ENCODE assay signal across 8 cellular contexts in the genomic region with DNA sequence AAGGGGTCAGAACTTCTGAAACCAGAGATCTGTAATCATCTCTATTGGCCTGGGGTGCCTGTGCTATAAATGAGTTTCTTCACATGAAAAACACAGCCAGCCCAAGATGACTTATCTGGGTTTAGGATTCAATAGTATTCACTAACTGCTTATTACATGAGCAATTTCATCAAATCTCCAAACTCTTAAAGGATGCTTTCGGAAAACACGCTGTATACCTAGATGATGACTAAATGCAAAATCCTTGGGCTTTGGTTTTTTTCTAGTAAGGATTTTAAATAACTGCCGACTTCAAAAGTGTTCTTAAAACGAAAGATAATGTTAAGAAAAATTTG. TPM values are rescaled to one million over a fixed set of nuclear protein-coding genes. Genes with fewer than 3 reads are reported as not detected.
DNase-seq lines count a peak whose midpoint lies in the region; ATAC-seq and TF ChIP-seq lines count a peak whose summit lies in the region.

No MANE protein-coding gene starts in this region.

- H3K14ac ChIP-seq in IMR-90 (replicated peaks; ENCODE audit: low read depth, low read length): peak overlapping the region; percentile 61; the same call in 1 of the 2 replicates

- DNase-seq in AG08395 (ENCODE audit: low spot score): peak; percentile 62
- peak; percentile 52 for DNase-seq in IMR-90
- no peak for DNase-seq in central memory CD8-positive, alpha-beta T cell (ENCODE audit: low spot score in 2 of 2)
- DNase-seq in naive thymus-derived CD8-positive, alpha-beta T cell: no peak
- no peak for DNase-seq in retina
- DNase-seq in hypothalamus (lab: John Stamatoyannopoulos, UW): no peak
- DNase-seq in activated CD8-positive, alpha-beta memory T cell treated with anti-CD3 and anti-CD28 coated beads, Interleukin-2, amount 50 U/mL, for 48 hours: no peak
- DNase-seq in mesenteric fat pad (ENCODE audit: low spot score): no peak

- peaks cover 61% of the 10 kb centered on the region for H3K36me3 ChIP-seq in IMR-90 (ENCODE audit: control insufficient read depth, insufficient read depth, low read length)

- H3K56ac ChIP-seq in IMR-90 (ENCODE audit: extremely low read depth, insufficient read depth, low read length): peak overlapping the region; percentile 41; the same call in 1 of the 2 replicates

- intact Hi-C loops in IMR-90 (cut with micrococcal nuclease): no loop called here

- no peaks in the 10 kb centered on the region for H3K27me3 ChIP-seq in IMR-90 (ENCODE audit: control insufficient read depth, insufficient read depth, low read length)

- dilution Hi-C loops in IMR-90 (cut with HindIII; ENCODE audit: low sequenced_read_pairs, unreplicated experiment): no loop called here

- peak overlapping the region; percentile 59; the same call in 1 of the 2 replicates for H2AK5ac ChIP-seq in IMR-90 (ENCODE audit: low read depth, low read length)

- H3K4me1 ChIP-seq in IMR-90 (ENCODE audit: control insufficient read depth, insufficient read depth, low read length): peaks cover 29% of the 10 kb centered on the region

- whole genome bisulfite sequencing in IMR-90 (ENCODE audit: extremely low coverage in 2 of 2, insufficient read length in 1 of 2), 2 experiments: no CpG with 5 or more reads among the region's 4 CpGs

- peak overlapping the region; percentile 98 for H2BK5ac ChIP-seq in IMR-90 (ENCODE audit: low read depth, low read length, poor library complexity, severe bottlenecking)

- H3K27ac ChIP-seq in IMR-90 (ENCODE audit: insufficient read depth, low read length): peak overlapping the region; percentile 91; the same call in 1 of the 2 replicates

- H3K4me3 ChIP-seq in IMR-90 (ENCODE audit: insufficient read depth, low read depth, low read length): no peak overlapping the region

- TF ChIP-seq RAD21 in IMR-90 (IDR thresholded peaks at IDR 0.05; ENCODE audit: low read length): no peak

- no peak overlapping the region for H2AK9ac ChIP-seq in IMR-90 (replicated peaks; ENCODE audit: low read depth, low read length, poor library complexity)

- peak overlapping the region; percentile 65; the same call in 1 of the 2 replicates for H3K18ac ChIP-seq in IMR-90 (ENCODE audit: low read depth, low read length)

- peak overlapping the region; percentile 50 for H4K91ac ChIP-seq in IMR-90 (ENCODE audit: insufficient read depth, low read depth, low read length)

- H3K4me2 ChIP-seq in IMR-90 (ENCODE audit: low read depth, low read length): no peak overlapping the region

- H3K36me3 Mint-ChIP-seq in central memory CD8-positive, alpha-beta T cell (ENCODE audit: insufficient read depth): peaks cover 52% of the 10 kb centered on the region
- H3K36me3 Mint-ChIP-seq in naive thymus-derived CD8-positive, alpha-beta T cell: peaks cover 0 to 40% (median 15%) of the 10 kb centered on the region in 3 donors

- in situ Hi-C loops in IMR-90 (cut with MboI; ENCODE audit: low sequenced_read_pairs): loop anchor here (25.0 kb wide), 1 partner anchor 106 kb away; no protein-coding TSS in a partner anchor

- no peak for TF ChIP-seq POLR2A in IMR-90 (IDR thresholded peaks at IDR 0.05; ENCODE audit: low read depth, low read length)

- no TSS peak for BruUV-seq in IMR-90 (replicated peaks; lab: Mats Ljungman, UMichigan)

- peaks cover 63% of the 10 kb centered on the region for H3K4me1 Mint-ChIP-seq in central memory CD8-positive, alpha-beta T cell
- H3K4me1 Mint-ChIP-seq in naive thymus-derived CD8-positive, alpha-beta T cell: peaks cover 24 to 63% (median 54%) of the 10 kb centered on the region in 4 donors

- H3K9me3 Mint-ChIP-seq in central memory CD8-positive, alpha-beta T cell: no peaks in the 10 kb centered on the region
- H3K9me3 Mint-ChIP-seq in naive thymus-derived CD8-positive, alpha-beta T cell: no peaks in the 10 kb centered on the region

- no peak for TF ChIP-seq CTCF in IMR-90 (conservative IDR thresholded peaks at IDR 0.05; ENCODE audit: low read depth, low read length)

- peak overlapping the region; percentile 99 for H3K27ac Mint-ChIP-seq in central memory CD8-positive, alpha-beta T cell (ENCODE audit: low read depth)
- peak overlapping the region; percentile 97 to 100 (median 99) for H3K27ac Mint-ChIP-seq in naive thymus-derived CD8-positive, alpha-beta T cell

- H3K9me3 ChIP-seq in IMR-90 (ENCODE audit: control insufficient read depth, insufficient read depth, low read length): no peaks in the 10 kb centered on the region

- H2BK15ac ChIP-seq in IMR-90 (ENCODE audit: low read depth, low read length): 0 out of 3 replicates have a peak overlapping the region, but pooled peaks have one; percentile 13

- peaks cover 28% of the 10 kb centered on the region; the same call in 1 of the 2 replicates for H3K9me1 ChIP-seq in IMR-90 (ENCODE audit: insufficient read depth, low read length)

- peak overlapping the region; percentile 60 for H2BK120ac ChIP-seq in IMR-90 (ENCODE audit: low read depth, low read length)

- no peak for ATAC-seq in IMR-90 (ENCODE audit: low read depth)
- ATAC-seq in central memory CD8-positive, alpha-beta T cell (replicated peaks; ENCODE audit: extremely low read depth, poor library complexity, severe bottlenecking): no peak
- ATAC-seq in naive thymus-derived CD8-positive, alpha-beta T cell: no peak

- POLR2A ChIA-PET in IMR-90 (lab: Charles Lee; ENCODE audit: unreplicated experiment): no interaction called here
- POLR2A ChIA-PET in naive thymus-derived CD8-positive, alpha-beta T cell (lab: Charles Lee): interaction anchor here (1.0 to 6.0 kb wide), 5 partner anchors 12 to 508 kb away, joined by 3 to 63 read pairs (median 7); a partner anchor contains a TSS

- peak overlapping the region; percentile 75; the same call in 1 of the 2 replicates for H3K4ac ChIP-seq in IMR-90 (ENCODE audit: low read depth, low read length)

- CTCF ChIA-PET in IMR-90 (lab: Yijun Ruan, JAX): interaction anchor here (0.7 kb wide), 1 partner anchor 36 kb away, joined by 4 read pairs; no protein-coding TSS in a partner anchor

- H3K23ac ChIP-seq in IMR-90 (ENCODE audit: low read depth, low read length): peak overlapping the region; percentile 45; the same call in 1 of the 2 replicates

- H2AFZ ChIP-seq in IMR-90 (replicated peaks; ENCODE audit: low read length, poor library complexity): no peak overlapping the region

- peak overlapping the region; percentile 69 for H3K4me3 Mint-ChIP-seq in central memory CD8-positive, alpha-beta T cell
- H3K4me3 Mint-ChIP-seq in naive thymus-derived CD8-positive, alpha-beta T cell: peak overlapping the region in 9 of 10 donors; percentile 39 to 80 (median 61)

- H4K5ac ChIP-seq in IMR-90 (ENCODE audit: low read depth, low read length): no peak overlapping the region; the same call in 1 of the 2 replicates

- no peak overlapping the region; the same call in 1 of the 2 replicates for H3K9ac ChIP-seq in IMR-90 (ENCODE audit: low read depth, low read length)

- H3K79me1 ChIP-seq in IMR-90 (ENCODE audit: low read depth in 1 of 2, low read length in 2 of 2): peaks cover 0 to 19% of the 10 kb centered on the region in 2 experiments; a peak in 1 of 4 replicates

- 0 out of 4 replicates have a peak overlapping the region, but pooled peaks of 1 of the 2 experiments have one; percentile 49 for H4K8ac ChIP-seq in IMR-90 (ENCODE audit: low read depth in 2 of 2, low read length in 2 of 2)

- H4K20me1 ChIP-seq in IMR-90 (ENCODE audit: insufficient read depth, low read length): peaks cover 7% of the 10 kb centered on the region

- H2BK20ac ChIP-seq in IMR-90 (ENCODE audit: low read depth, low read length): peak overlapping the region; percentile 65; the same call in 1 of the 2 replicates

- H3K27me3 Mint-ChIP-seq in central memory CD8-positive, alpha-beta T cell: no peaks in the 10 kb centered on the region
- no peaks in the 10 kb centered on the region for H3K27me3 Mint-ChIP-seq in naive thymus-derived CD8-positive, alpha-beta T cell

TF ChIP-seq in IMR-90, 13 proteins besides CTCF, POLR2A, EP300 and RAD21 (continues in another document):
- TF ChIP-seq CEBPB (IDR thresholded peaks at IDR 0.05; ENCODE audit: low read depth, low read length): no peak
- TF ChIP-seq RCOR1 (IDR thresholded peaks at IDR 0.05; ENCODE audit: insufficient replicate concordance, low read length): no peak
- no peak for TF ChIP-seq MAZ (IDR thresholded peaks at IDR 0.05; ENCODE audit: borderline replicate concordance, low read depth, low read length)
- no peak for TF ChIP-seq FOS (IDR thresholded peaks at IDR 0.05; ENCODE audit: low read depth, low read length)
- no peak for TF ChIP-seq MAFK (IDR thresholded peaks at IDR 0.05; ENCODE audit: low read depth, low read length)
- no peak for TF ChIP-seq SMC3 (IDR thresholded peaks at IDR 0.05; ENCODE audit: low read depth, low read length)
- TF ChIP-seq NFE2L2 (IDR thresholded peaks at IDR 0.05; ENCODE audit: low read depth, low read length): no peak

RNA-seq across cellular contexts. Expression of a gene that starts 18.4 kb away (rescaled TPM):
- total RNA-seq in IMR-90 (2012; rRNA removed) (103 and 114 TPM in 2 replicates), mesenteric fat pad (99.3 TPM)
- polyA plus RNA-seq in IMR-90 (2012; rRNA removed): 107 and 109 TPM in 2 replicates
- polyA plus RNA-seq in IMR-90 (2012; cell fraction: cytosol; rRNA removed): 73.8 and 86.4 TPM in 2 replicates
- 97.1 and 98.5 TPM in 2 replicates for polyA plus RNA-seq in IMR-90 (2012; cell fraction: nucleus; rRNA removed; ENCODE audit: low replicate concordance)
- 10 to 100 TPM; 50.8 to 52.4 TPM for total RNA-seq in naive thymus-derived CD8-positive, alpha-beta T cell
- polyA plus RNA-seq in naive thymus-derived CD8-positive, alpha-beta T cell: 10 to 100 TPM; 45.6 to 65.0 (median 56.0) TPM

RNA-seq across cellular contexts. Expression of a gene that starts 18.6 kb away (rescaled TPM):
- 9.0 and 12.2 TPM in 2 replicates for total RNA-seq in IMR-90 (2012; rRNA removed)
- polyA plus RNA-seq in IMR-90 (2012; rRNA removed): 7.4 and 9.8 TPM in 2 replicates
- 4.6 and 4.8 TPM in 2 replicates for polyA plus RNA-seq in IMR-90 (2012; cell fraction: cytosol; rRNA removed)
- 1.3 and 5.0 TPM in 2 replicates for polyA plus RNA-seq in IMR-90 (2012; cell fraction: nucleus; rRNA removed; ENCODE audit: low replicate concordance)
- 1 to 10 TPM; 9.1 to 9.6 TPM for total RNA-seq in naive thymus-derived CD8-positive, alpha-beta T cell
- polyA plus RNA-seq in naive thymus-derived CD8-positive, alpha-beta T cell: 10 to 100 TPM in 2 of 3 donors, 1 to 10 TPM in 1; 6.8 to 15.8 (median 11.5) TPM
- total RNA-seq in mesenteric fat pad: 18.1 TPM

RNA-seq across cellular contexts. Expression of a gene that starts 35.2 kb away (rescaled TPM):
- total RNA-seq in IMR-90 (2012; rRNA removed): 40.5 and 48.8 TPM in 2 replicates
- 27.6 and 30.9 TPM in 2 replicates for polyA plus RNA-seq in IMR-90 (2012; rRNA removed)
- polyA plus RNA-seq in IMR-90 (2012; cell fraction: cytosol; rRNA removed): 17.6 and 18.4 TPM in 2 replicates
- polyA plus RNA-seq in IMR-90 (2012; cell fraction: nucleus; rRNA removed; ENCODE audit: low replicate concordance): 62.0 and 94.0 TPM in 2 replicates
- total RNA-seq in naive thymus-derived CD8-positive, alpha-beta T cell: 10 to 100 TPM; 90.9 to 95.2 TPM
- 10 to 100 TPM; 28.5 to 49.6 (median 49.4) TPM for polyA plus RNA-seq in naive thymus-derived CD8-positive, alpha-beta T cell
- total RNA-seq in mesenteric fat pad: 24.8 TPM

RNA-seq across cellular contexts. Expression of a gene that starts 35.4 kb away (rescaled TPM):
- total RNA-seq in IMR-90 (2012; rRNA removed) (3.4 and 14.2 TPM in 2 replicates), mesenteric fat pad (10.0 TPM)
- polyA plus RNA-seq in IMR-90 (2012; rRNA removed): 10.0 and 11.5 TPM in 2 replicates
- polyA plus RNA-seq in IMR-90 (2012; cell fraction: cytosol; rRNA removed): 0.87 and 1.00 TPM in 2 replicates
- polyA plus RNA-seq in IMR-90 (2012; cell fraction: nucleus; rRNA removed; ENCODE audit: low replicate concordance): 0.20 and 1.8 TPM in 2 replicates
- total RNA-seq in naive thymus-derived CD8-positive, alpha-beta T cell: 10 to 100 TPM; 10.4 to 11.6 TPM
- 10 to 100 TPM; 20.8 to 26.5 (median 24.8) TPM for polyA plus RNA-seq in naive thymus-derived CD8-positive, alpha-beta T cell

Comparison
In these comparisons a context has a peak if more than half of its experiments do, and no peak if none do; other contexts are left out.
1. DNase-seq: peak in AG08395 (single experiment) and IMR-90 (single experiment); none in central memory CD8-positive, alpha-beta T cell (0 of 2), naive thymus-derived CD8-positive, alpha-beta T cell (0 of 10), retina (single experiment), hypothalamus (0 of 51), activated CD8-positive, alpha-beta memory T cell treated with anti-CD3 and anti-CD28 coated beads, Interleukin-2, amount 50 U/mL, for 48 hours (single experiment) and mesenteric fat pad (single experiment).